Comparison of ENCODE assay signal across 8 cellular contexts in the genomic region with DNA sequence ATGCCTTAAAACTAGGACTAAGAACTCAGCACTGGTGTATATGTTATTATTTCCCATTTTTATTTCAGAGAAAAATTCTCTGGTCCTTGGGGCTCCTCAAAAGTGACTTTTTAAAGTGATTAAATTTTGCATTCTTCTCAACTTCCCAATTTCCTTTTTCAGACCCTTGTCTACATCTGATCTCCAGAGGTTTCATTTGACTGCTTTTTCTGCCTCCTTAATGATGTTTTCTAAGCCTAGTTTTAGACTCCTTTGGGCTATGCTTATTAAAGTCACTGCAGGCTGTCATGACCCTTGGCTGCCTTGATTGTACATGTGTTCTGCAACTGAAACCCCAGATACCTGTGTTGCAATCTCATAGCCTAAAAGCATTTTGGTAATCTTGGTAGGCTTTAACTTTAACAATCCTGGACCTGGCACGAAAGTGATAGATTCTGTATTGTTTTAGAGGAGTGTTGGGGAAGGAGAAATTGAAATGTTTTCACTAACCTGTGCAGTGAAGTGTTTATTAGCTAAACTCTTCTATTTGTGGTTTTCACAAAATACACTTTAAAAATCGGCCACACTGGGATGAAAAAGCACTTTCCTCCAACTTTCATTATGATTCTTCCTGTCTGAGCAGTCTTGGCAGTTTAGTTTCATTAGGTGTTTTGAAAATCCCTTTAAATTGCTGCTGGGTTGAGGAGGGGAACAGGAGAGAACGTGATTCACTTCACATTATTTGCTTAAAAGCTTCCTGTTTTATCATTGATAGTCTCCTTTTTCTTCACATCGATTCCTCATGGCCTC. TPM values are rescaled to one million over a fixed set of nuclear protein-coding genes. Genes with fewer than 3 reads are reported as not detected.
DNase-seq lines count a peak whose midpoint lies in the region; ATAC-seq and TF ChIP-seq lines count a peak whose summit lies in the region.

No MANE protein-coding gene starts in this region.

- CTCF ChIA-PET in T-cell (lab: Charles Lee): interaction anchor here in 1 of 2 donors (0.5 to 1.0 kb wide), 2 partner anchors 45 to 948 kb away, joined by 3 to 4 read pairs; no protein-coding TSS in a partner anchor

- peak overlapping the region; percentile 72 for H3K27ac Mint-ChIP-seq in activated CD4-positive, alpha-beta T cell treated with anti-CD3 and anti-CD28 coated beads, Interleukin-2, amount 10 ng/mL, durations not matched to agents 24 days and 14 days
- H3K27ac Mint-ChIP-seq in T-cell: peak overlapping the region; percentile 87 to 88

- H3K36me3 Mint-ChIP-seq in activated CD4-positive, alpha-beta T cell treated with anti-CD3 and anti-CD28 coated beads, Interleukin-2, amount 10 ng/mL, durations not matched to agents 24 days and 14 days (ENCODE audit: low read depth): peaks cover 2% of the 10 kb centered on the region
- no peaks in the 10 kb centered on the region for H3K36me3 Mint-ChIP-seq in T-cell

- POLR2A ChIA-PET in T-cell (lab: Charles Lee): interaction anchor here in 1 of 2 donors (0.8 kb wide), 1 partner anchor 43 kb away, joined by 3 read pairs; no protein-coding TSS in a partner anchor

- no peak for TF ChIP-seq EP300 in gastroesophageal sphincter (IDR thresholded peaks at IDR 0.05)

- WGBS in gastroesophageal sphincter (ENCODE audit: low coverage in 1 of 2), 2 donors: 20 to 24% methylated on average over 4 of the region's 4 CpGs

- H3K36me3 ChIP-seq in gastroesophageal sphincter: no peaks in the 10 kb centered on the region
- no peaks in the 10 kb centered on the region for H3K36me3 ChIP-seq in stomach smooth muscle (ENCODE audit: control insufficient read depth in 2 of 2, insufficient read depth in 2 of 2, low read length in 2 of 2)
- no peaks in the 10 kb centered on the region for H3K36me3 ChIP-seq in effector memory CD4-positive, alpha-beta T cell (ENCODE audit: control insufficient read depth, insufficient read depth, low read length)

- no peaks in the 10 kb centered on the region for H3K9me3 ChIP-seq in gastroesophageal sphincter
- H3K9me3 ChIP-seq in stomach smooth muscle (ENCODE audit: control insufficient read depth in 2 of 2, low read length in 2 of 2): no peaks in the 10 kb centered on the region
- H3K9me3 ChIP-seq in effector memory CD4-positive, alpha-beta T cell (ENCODE audit: control insufficient read depth, low read length): no peaks in the 10 kb centered on the region

- DNase-seq in activated CD4-positive, alpha-beta T cell treated with anti-CD3 and anti-CD28 coated beads, Interleukin-2, amount 10 ng/mL, durations not matched to agents 24 days and 14 days: no peak
- DNase-seq in activated CD4-positive, alpha-beta T cell treated with anti-CD3 and anti-CD28 coated beads, Interleukin-2, amount 50 U/mL, for 48 hours: no peak
- no peak for DNase-seq in T-cell
- no peak for DNase-seq in effector memory CD4-positive, alpha-beta T cell
- no peak for DNase-seq in sciatic nerve (ENCODE audit: low spot score)

- H3K27ac ChIP-seq in gastroesophageal sphincter (peak overlapping the region; percentile 49 to 97 (median 78)), stomach smooth muscle (ENCODE audit: low read length) (peak overlapping the region; percentile 2)
- H3K27ac ChIP-seq in effector memory CD4-positive, alpha-beta T cell (ENCODE audit: insufficient read depth, low read length, poor library complexity, severe bottlenecking): no peak overlapping the region

- H3K27me3 ChIP-seq in gastroesophageal sphincter (no peaks in the 10 kb centered on the region), stomach smooth muscle (ENCODE audit: control insufficient read depth in 1 of 2, insufficient read depth in 2 of 2, low read length in 2 of 2) (no peaks in the 10 kb centered on the region)
- H3K27me3 ChIP-seq in effector memory CD4-positive, alpha-beta T cell (replicated peaks; ENCODE audit: control insufficient read depth, insufficient read depth, low read length, poor library complexity, severe bottlenecking): no peaks in the 10 kb centered on the region

- peak overlapping the region; percentile 57 for H3K4me3 Mint-ChIP-seq in activated CD4-positive, alpha-beta T cell treated with anti-CD3 and anti-CD28 coated beads, Interleukin-2, amount 10 ng/mL, durations not matched to agents 24 days and 14 days
- peak overlapping the region; percentile 54 to 55 (median 54) for H3K4me3 Mint-ChIP-seq in T-cell

- no peaks in the 10 kb centered on the region for H3K9me3 Mint-ChIP-seq in activated CD4-positive, alpha-beta T cell treated with anti-CD3 and anti-CD28 coated beads, Interleukin-2, amount 10 ng/mL, durations not matched to agents 24 days and 14 days
- H3K9me3 Mint-ChIP-seq in T-cell: no peaks in the 10 kb centered on the region

- ATAC-seq in T-cell (replicated peaks in 1 of 4): no peak
- no peak for ATAC-seq in gastroesophageal sphincter
- ATAC-seq in sciatic nerve: no peak
- ATAC-seq in GM18498 (IDR thresholded peaks at IDR 0.05; ENCODE audit: unreplicated experiment): no peak

- H3K9ac ChIP-seq in stomach smooth muscle (ENCODE audit: low read length in 2 of 2): no peak overlapping the region

- H3K4me3 ChIP-seq in gastroesophageal sphincter: peak overlapping the region in 1 of 2 donors; percentile 22
- H3K4me3 ChIP-seq in stomach smooth muscle (ENCODE audit: low read length in 2 of 2): no peak overlapping the region
- no peak overlapping the region for H3K4me3 ChIP-seq in effector memory CD4-positive, alpha-beta T cell (ENCODE audit: insufficient read depth, low read depth, low read length, poor library complexity, severe bottlenecking)

- H3K4me1 ChIP-seq in gastroesophageal sphincter (peaks cover 21 to 83% (median 25%) of the 10 kb centered on the region in 3 donors), stomach smooth muscle (ENCODE audit: control insufficient read depth, insufficient read depth, low read length) (peaks cover 18% of the 10 kb centered on the region)
- peaks cover 24% of the 10 kb centered on the region for H3K4me1 ChIP-seq in effector memory CD4-positive, alpha-beta T cell (ENCODE audit: control insufficient read depth, insufficient read depth, low read length, poor library complexity, severe bottlenecking)

- H3K27me3 Mint-ChIP-seq in activated CD4-positive, alpha-beta T cell treated with anti-CD3 and anti-CD28 coated beads, Interleukin-2, amount 10 ng/mL, durations not matched to agents 24 days and 14 days: no peaks in the 10 kb centered on the region
- no peaks in the 10 kb centered on the region for H3K27me3 Mint-ChIP-seq in T-cell

- peaks cover 52% of the 10 kb centered on the region for H3K4me1 Mint-ChIP-seq in activated CD4-positive, alpha-beta T cell treated with anti-CD3 and anti-CD28 coated beads, Interleukin-2, amount 10 ng/mL, durations not matched to agents 24 days and 14 days
- peaks cover 56 to 66% (median 59%) of the 10 kb centered on the region in 3 donors for H3K4me1 Mint-ChIP-seq in T-cell

- intact Hi-C loops in activated CD4-positive, alpha-beta T cell treated with anti-CD3 and anti-CD28 coated beads, Interleukin-2, amount 10 ng/mL, durations not matched to agents 24 days and 14 days (cut with micrococcal nuclease): no loop called here
- intact Hi-C loops in sciatic nerve (cut with DNase I): no loop called here

- no peak for TF ChIP-seq POLR2A in gastroesophageal sphincter (IDR thresholded peaks at IDR 0.05)

- no peak for TF ChIP-seq CTCF in gastroesophageal sphincter (IDR thresholded peaks at IDR 0.05)

RNA-seq across cellular contexts. Expression of gene MACO1, which starts 4.8 kb away (rescaled TPM):
- 14.3 and 15.3 TPM in 2 replicates for total RNA-seq in activated CD4-positive, alpha-beta T cell treated with anti-CD3 and anti-CD28 coated beads, Interleukin-2, amount 10 ng/mL, durations not matched to agents 24 days and 14 days
- 10 to 100 TPM; 19.7 to 23.2 (median 21.5) TPM for total RNA-seq in T-cell
- total RNA-seq in gastroesophageal sphincter: 10 to 100 TPM; 15.5 to 24.5 (median 19.0) TPM
- total RNA-seq in sciatic nerve: 20.4 TPM

RNA-seq across cellular contexts. Expression of gene RHCE, which starts 14.9 kb away (rescaled TPM):
- 0.14 TPM in 1 of 2 replicates, not detected in the other for total RNA-seq in activated CD4-positive, alpha-beta T cell treated with anti-CD3 and anti-CD28 coated beads, Interleukin-2, amount 10 ng/mL, durations not matched to agents 24 days and 14 days
- total RNA-seq in T-cell (1 to 10 TPM in 1 of 5 donors, under 1 TPM in 3, not detected in 1; 0.35 to 1.0 (median 0.63) TPM), gastroesophageal sphincter (not detected), sciatic nerve (1.1 TPM)
